2 cellular contexts compared by ENCODE assay signal in the genomic region with DNA sequence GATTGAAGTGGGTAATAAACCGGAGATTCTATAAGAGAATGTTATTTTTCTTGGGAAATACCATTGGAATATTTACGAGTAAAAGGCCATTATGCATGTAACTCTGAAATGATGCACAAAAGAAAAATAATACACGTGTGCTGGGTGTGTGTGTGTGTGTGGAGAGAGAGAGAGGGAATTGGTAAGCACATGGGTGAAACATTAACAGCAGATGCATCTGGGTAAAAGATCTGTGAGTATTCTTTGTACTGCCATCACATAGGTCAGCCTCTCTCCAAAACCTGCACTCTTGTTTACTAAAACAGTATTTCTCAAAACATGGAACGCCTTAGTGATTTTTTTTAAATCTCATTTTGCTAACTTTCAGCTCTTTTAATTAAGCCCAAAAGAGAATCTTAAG.
TF ChIP-seq lines count a peak whose summit lies in the region.

No MANE protein-coding gene starts in this region.

TF ChIP-seq in GM23338, 12 proteins besides CTCF, POLR2A, EP300 and RAD21 (continues in another document):
- TF ChIP-seq, protein P1, sequence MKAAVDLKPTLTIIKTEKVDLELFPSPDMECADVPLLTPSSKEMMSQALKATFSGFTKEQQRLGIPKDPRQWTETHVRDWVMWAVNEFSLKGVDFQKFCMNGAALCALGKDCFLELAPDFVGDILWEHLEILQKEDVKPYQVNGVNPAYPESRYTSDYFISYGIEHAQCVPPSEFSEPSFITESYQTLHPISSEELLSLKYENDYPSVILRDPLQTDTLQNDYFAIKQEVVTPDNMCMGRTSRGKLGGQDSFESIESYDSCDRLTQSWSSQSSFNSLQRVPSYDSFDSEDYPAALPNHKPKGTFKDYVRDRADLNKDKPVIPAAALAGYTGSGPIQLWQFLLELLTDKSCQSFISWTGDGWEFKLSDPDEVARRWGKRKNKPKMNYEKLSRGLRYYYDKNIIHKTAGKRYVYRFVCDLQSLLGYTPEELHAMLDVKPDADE (IDR thresholded peaks at IDR 0.05), result no peak
- no peak for TF ChIP-seq ZNF331 (CRISPR knock-in tag; IDR thresholded peaks at IDR 0.05; ENCODE audit: low read depth)
- TF ChIP-seq, protein P2, sequence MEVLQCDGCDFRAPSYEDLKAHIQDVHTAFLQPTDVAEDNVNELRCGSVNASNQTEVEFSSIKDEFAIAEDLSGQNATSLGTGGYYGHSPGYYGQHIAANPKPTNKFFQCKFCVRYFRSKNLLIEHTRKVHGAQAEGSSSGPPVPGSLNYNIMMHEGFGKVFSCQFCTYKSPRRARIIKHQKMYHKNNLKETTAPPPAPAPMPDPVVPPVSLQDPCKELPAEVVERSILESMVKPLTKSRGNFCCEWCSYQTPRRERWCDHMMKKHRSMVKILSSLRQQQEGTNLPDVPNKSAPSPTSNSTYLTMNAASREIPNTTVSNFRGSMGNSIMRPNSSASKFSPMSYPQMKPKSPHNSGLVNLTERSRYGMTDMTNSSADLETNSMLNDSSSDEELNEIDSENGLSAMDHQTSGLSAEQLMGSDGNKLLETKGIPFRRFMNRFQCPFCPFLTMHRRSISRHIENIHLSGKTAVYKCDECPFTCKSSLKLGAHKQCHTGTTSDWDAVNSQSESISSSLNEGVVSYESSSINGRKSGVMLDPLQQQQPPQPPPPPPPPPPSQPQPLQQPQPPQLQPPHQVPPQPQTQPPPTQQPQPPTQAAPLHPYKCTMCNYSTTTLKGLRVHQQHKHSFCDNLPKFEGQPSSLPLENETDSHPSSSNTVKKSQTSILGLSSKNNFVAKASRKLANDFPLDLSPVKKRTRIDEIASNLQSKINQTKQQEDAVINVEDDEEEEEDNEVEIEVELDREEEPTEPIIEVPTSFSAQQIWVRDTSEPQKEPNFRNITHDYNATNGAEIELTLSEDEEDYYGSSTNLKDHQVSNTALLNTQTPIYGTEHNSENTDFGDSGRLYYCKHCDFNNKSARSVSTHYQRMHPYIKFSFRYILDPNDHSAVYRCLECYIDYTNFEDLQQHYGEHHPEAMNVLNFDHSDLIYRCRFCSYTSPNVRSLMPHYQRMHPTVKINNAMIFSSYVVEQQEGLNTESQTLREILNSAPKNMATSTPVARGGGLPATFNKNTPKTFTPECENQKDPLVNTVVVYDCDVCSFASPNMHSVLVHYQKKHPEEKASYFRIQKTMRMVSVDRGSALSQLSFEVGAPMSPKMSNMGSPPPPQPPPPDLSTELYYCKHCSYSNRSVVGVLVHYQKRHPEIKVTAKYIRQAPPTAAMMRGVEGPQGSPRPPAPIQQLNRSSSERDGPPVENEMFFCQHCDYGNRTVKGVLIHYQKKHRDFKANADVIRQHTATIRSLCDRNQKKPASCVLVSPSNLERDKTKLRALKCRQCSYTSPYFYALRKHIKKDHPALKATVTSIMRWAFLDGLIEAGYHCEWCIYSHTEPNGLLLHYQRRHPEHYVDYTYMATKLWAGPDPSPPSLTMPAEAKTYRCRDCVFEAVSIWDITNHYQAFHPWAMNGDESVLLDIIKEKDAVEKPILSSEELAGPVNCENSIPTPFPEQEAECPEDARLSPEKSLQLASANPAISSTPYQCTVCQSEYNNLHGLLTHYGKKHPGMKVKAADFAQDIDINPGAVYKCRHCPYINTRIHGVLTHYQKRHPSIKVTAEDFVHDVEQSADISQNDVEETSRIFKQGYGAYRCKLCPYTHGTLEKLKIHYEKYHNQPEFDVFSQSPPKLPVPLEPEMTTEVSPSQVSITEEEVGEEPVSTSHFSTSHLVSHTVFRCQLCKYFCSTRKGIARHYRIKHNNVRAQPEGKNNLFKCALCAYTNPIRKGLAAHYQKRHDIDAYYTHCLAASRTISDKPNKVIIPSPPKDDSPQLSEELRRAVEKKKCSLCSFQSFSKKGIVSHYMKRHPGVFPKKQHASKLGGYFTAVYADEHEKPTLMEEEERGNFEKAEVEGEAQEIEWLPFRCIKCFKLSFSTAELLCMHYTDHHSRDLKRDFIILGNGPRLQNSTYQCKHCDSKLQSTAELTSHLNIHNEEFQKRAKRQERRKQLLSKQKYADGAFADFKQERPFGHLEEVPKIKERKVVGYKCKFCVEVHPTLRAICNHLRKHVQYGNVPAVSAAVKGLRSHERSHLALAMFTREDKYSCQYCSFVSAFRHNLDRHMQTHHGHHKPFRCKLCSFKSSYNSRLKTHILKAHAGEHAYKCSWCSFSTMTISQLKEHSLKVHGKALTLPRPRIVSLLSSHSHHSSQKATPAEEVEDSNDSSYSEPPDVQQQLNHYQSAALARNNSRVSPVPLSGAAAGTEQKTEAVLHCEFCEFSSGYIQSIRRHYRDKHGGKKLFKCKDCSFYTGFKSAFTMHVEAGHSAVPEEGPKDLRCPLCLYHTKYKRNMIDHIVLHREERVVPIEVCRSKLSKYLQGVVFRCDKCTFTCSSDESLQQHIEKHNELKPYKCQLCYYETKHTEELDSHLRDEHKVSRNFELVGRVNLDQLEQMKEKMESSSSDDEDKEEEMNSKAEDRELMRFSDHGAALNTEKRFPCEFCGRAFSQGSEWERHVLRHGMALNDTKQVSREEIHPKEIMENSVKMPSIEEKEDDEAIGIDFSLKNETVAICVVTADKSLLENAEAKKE (CRISPR knock-in tag; IDR thresholded peaks at IDR 0.05), result no peak
- TF ChIP-seq JUNB (IDR thresholded peaks at IDR 0.05; ENCODE audit: unreplicated experiment), result no peak
- no peak for TF ChIP-seq CREB1 (CRISPR knock-in tag; IDR thresholded peaks at IDR 0.05; ENCODE audit: low read depth)
- no peak for TF ChIP-seq STAT1 (IDR thresholded peaks at IDR 0.05; ENCODE audit: unreplicated experiment)
- no peak for TF ChIP-seq ZNF114 (CRISPR knock-in tag; IDR thresholded peaks at IDR 0.05)
- no peak for TF ChIP-seq NANOG (IDR thresholded peaks at IDR 0.05; ENCODE audit: borderline replicate concordance)
- TF ChIP-seq EZH2phosphoT487 (IDR thresholded peaks at IDR 0.05; ENCODE audit: unreplicated experiment), result no peak
- TF ChIP-seq, protein P3, sequence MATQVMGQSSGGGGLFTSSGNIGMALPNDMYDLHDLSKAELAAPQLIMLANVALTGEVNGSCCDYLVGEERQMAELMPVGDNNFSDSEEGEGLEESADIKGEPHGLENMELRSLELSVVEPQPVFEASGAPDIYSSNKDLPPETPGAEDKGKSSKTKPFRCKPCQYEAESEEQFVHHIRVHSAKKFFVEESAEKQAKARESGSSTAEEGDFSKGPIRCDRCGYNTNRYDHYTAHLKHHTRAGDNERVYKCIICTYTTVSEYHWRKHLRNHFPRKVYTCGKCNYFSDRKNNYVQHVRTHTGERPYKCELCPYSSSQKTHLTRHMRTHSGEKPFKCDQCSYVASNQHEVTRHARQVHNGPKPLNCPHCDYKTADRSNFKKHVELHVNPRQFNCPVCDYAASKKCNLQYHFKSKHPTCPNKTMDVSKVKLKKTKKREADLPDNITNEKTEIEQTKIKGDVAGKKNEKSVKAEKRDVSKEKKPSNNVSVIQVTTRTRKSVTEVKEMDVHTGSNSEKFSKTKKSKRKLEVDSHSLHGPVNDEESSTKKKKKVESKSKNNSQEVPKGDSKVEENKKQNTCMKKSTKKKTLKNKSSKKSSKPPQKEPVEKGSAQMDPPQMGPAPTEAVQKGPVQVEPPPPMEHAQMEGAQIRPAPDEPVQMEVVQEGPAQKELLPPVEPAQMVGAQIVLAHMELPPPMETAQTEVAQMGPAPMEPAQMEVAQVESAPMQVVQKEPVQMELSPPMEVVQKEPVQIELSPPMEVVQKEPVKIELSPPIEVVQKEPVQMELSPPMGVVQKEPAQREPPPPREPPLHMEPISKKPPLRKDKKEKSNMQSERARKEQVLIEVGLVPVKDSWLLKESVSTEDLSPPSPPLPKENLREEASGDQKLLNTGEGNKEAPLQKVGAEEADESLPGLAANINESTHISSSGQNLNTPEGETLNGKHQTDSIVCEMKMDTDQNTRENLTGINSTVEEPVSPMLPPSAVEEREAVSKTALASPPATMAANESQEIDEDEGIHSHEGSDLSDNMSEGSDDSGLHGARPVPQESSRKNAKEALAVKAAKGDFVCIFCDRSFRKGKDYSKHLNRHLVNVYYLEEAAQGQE (IDR thresholded peaks at IDR 0.05; ENCODE audit: unreplicated experiment), result no peak

TF ChIP-seq in HepG2, 621 proteins besides CTCF, POLR2A, EP300 and RAD21:
- TF ChIP-seq, protein P4, sequence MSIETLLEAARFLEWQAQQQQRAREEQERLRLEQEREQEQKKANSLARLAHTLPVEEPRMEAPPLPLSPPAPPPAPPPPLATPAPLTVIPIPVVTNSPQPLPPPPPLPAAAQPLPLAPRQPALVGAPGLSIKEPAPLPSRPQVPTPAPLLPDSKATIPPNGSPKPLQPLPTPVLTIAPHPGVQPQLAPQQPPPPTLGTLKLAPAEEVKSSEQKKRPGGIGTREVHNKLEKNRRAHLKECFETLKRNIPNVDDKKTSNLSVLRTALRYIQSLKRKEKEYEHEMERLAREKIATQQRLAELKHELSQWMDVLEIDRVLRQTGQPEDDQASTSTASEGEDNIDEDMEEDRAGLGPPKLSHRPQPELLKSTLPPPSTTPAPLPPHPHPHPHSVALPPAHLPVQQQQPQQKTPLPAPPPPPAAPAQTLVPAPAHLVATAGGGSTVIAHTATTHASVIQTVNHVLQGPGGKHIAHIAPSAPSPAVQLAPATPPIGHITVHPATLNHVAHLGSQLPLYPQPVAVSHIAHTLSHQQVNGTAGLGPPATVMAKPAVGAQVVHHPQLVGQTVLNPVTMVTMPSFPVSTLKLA (IDR thresholded peaks at IDR 0.05), result peak; percentile 68
- TF ChIP-seq ZNF432 (CRISPR knock-in tag; IDR thresholded peaks at IDR 0.05; ENCODE audit: borderline replicate concordance), result no peak
- no peak for TF ChIP-seq ZNF138 (CRISPR knock-in tag; IDR thresholded peaks at IDR 0.05; ENCODE audit: low read depth)
- TF ChIP-seq NFE2L1 (CRISPR knock-in tag; IDR thresholded peaks at IDR 0.05; ENCODE audit: borderline replicate concordance), result no peak
- TF ChIP-seq FOXP1 (IDR thresholded peaks at IDR 0.05), result no peak
- TF ChIP-seq FOXP1 (CRISPR knock-in tag; IDR thresholded peaks at IDR 0.05), result 0 out of 2 replicates have a peak, but pooled peaks have one; percentile 22
- TF ChIP-seq FOXA3 (CRISPR knock-in tag; IDR thresholded peaks at IDR 0.05), result no peak
- no peak for TF ChIP-seq ZNF367 (CRISPR knock-in tag; IDR thresholded peaks at IDR 0.05; ENCODE audit: borderline replicate concordance)
- TF ChIP-seq POGZ (CRISPR knock-in tag; IDR thresholded peaks at IDR 0.05), result no peak
- no peak for TF ChIP-seq ZNF383 (CRISPR knock-in tag; IDR thresholded peaks at IDR 0.05; ENCODE audit: borderline replicate concordance)
- TF ChIP-seq ZNF747 (CRISPR knock-in tag; IDR thresholded peaks at IDR 0.05; ENCODE audit: borderline replicate concordance), result no peak
- no peak for TF ChIP-seq CREB1 (IDR thresholded peaks at IDR 0.05)
- no peak for TF ChIP-seq CREB1 (CRISPR knock-in tag; IDR thresholded peaks at IDR 0.05)
- no peak for TF ChIP-seq RNF2 (conservative IDR thresholded peaks at IDR 0.05; ENCODE audit: low read depth)
- TF ChIP-seq, protein P5, sequence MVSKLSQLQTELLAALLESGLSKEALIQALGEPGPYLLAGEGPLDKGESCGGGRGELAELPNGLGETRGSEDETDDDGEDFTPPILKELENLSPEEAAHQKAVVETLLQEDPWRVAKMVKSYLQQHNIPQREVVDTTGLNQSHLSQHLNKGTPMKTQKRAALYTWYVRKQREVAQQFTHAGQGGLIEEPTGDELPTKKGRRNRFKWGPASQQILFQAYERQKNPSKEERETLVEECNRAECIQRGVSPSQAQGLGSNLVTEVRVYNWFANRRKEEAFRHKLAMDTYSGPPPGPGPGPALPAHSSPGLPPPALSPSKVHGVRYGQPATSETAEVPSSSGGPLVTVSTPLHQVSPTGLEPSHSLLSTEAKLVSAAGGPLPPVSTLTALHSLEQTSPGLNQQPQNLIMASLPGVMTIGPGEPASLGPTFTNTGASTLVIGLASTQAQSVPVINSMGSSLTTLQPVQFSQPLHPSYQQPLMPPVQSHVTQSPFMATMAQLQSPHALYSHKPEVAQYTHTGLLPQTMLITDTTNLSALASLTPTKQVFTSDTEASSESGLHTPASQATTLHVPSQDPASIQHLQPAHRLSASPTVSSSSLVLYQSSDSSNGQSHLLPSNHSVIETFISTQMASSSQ (IDR thresholded peaks at IDR 0.05; ENCODE audit: low read depth), result peak; percentile 44; the same call in 1 of the 2 replicates
- TF ChIP-seq, protein P5 (CRISPR knock-in tag; IDR thresholded peaks at IDR 0.05; ENCODE audit: borderline replicate concordance), result no peak
- TF ChIP-seq THAP11 (CRISPR knock-in tag; IDR thresholded peaks at IDR 0.05), result no peak
- no peak for TF ChIP-seq ZNF841 (CRISPR knock-in tag; IDR thresholded peaks at IDR 0.05; ENCODE audit: borderline replicate concordance)
- TF ChIP-seq ZSCAN29 (CRISPR knock-in tag; conservative IDR thresholded peaks at IDR 0.05), result no peak
- no peak for TF ChIP-seq ZNF251 (CRISPR knock-in tag; IDR thresholded peaks at IDR 0.05)
TF ChIP-seq in HepG2: peak in this region for 3.
